Comparison of ENCODE assay signal across 29 cellular contexts in genomic region chr3:59191651-59192050, GRCh38.
"Had no signal": no experiment of that assay in that cellular context is flagged by ENCODE, and none has a peak within 500 bp of the region (broad histone marks: within the 10 kb centered on the region; RNA-seq: fewer than 3 reads in every experiment).

No MANE protein-coding gene starts in this region.

- H3K4me3 ChIP-seq: ascending aorta, gastroesophageal sphincter, stomach, thyroid gland, upper lobe of left lung, vagina had no signal

- H3K27ac Mint-ChIP-seq: activated naive CD4-positive, alpha-beta T cell treated with anti-CD3 and anti-CD28 coated beads, Interleukin-2, amount 10 ng/mL, durations not matched to agents 7 days and 5 days; activated naive CD8-positive, alpha-beta T cell treated with anti-CD3 and anti-CD28 coated beads, Interleukin-2, amount 10 ng/mL, durations not matched to agents 7 days and 5 days; activated T-helper 1 cell treated with anti-CD3 and anti-CD28 coated beads, Interleukin-12 subunit alpha, Interleukin-12 subunit beta, Interleukin-2, Interleukin-4 antibody, amounts not matched to agents 30 ng/mL and 10 ng/mL and 1 ng/mL, durations not matched to agents 14 hours and 24 hours and 36 hours; immature natural killer cell; memory B cell; naive thymus-derived CD8-positive, alpha-beta T cell; stimulated activated naive B cell treated with anti-CD40 and anti-IgM and Interleukin-4, amounts not matched to agents 10 μg/mL and 1 μg/mL and 100 μg/mL, for 72 hours; T-helper 1 cell treated with Interleukin-12 subunit alpha and Interleukin-12 subunit beta and Interleukin-4 antibody, amounts not matched to agents 30 μg/mL and 1 μg/mL, for 36 hours had no signal

- H3K9me3 ChIP-seq: ascending aorta, gastroesophageal sphincter, stomach, thyroid gland, upper lobe of left lung, vagina had no signal

- H3K27me3 Mint-ChIP-seq: memory B cell had no signal

- H3K9me3 Mint-ChIP-seq: activated naive CD4-positive, alpha-beta T cell treated with anti-CD3 and anti-CD28 coated beads, Interleukin-2, amount 10 ng/mL, durations not matched to agents 7 days and 5 days; activated naive CD8-positive, alpha-beta T cell treated with anti-CD3 and anti-CD28 coated beads, Interleukin-2, amount 10 ng/mL, durations not matched to agents 7 days and 5 days; activated T-helper 1 cell treated with anti-CD3 and anti-CD28 coated beads, Interleukin-12 subunit alpha, Interleukin-12 subunit beta, Interleukin-2, Interleukin-4 antibody, amounts not matched to agents 30 ng/mL and 10 ng/mL and 1 ng/mL, durations not matched to agents 14 hours and 24 hours and 36 hours; memory B cell; naive thymus-derived CD8-positive, alpha-beta T cell; neural crest cell; stimulated activated naive B cell treated with anti-CD40 and anti-IgM and Interleukin-4, amounts not matched to agents 10 μg/mL and 1 μg/mL and 100 μg/mL, for 72 hours; T-helper 1 cell treated with Interleukin-12 subunit alpha and Interleukin-12 subunit beta and Interleukin-4 antibody, amounts not matched to agents 30 μg/mL and 1 μg/mL, for 36 hours had no signal

- H3K36me3 ChIP-seq: ascending aorta, brain microvascular endothelial cell, gastroesophageal sphincter, stomach, thyroid gland, upper lobe of left lung, vagina, WERI-Rb-1 had no signal

- DNase-seq: activated CD4-positive, alpha-beta T cell treated with anti-CD3 and anti-CD28 coated beads for 48 hours; activated CD4-positive, alpha-beta T cell treated with anti-CD3 and anti-CD28 coated beads, Interleukin-2, amount 50 U/mL, for 48 hours; activated CD8-positive, alpha-beta memory T cell treated with anti-CD3 and anti-CD28 coated beads for 24 hours; activated effector memory CD4-positive, alpha-beta T cell treated with anti-CD3 and anti-CD28 coated beads, Interleukin-2, amount 50 U/mL, for 16 hours; activated naive CD4-positive, alpha-beta T cell treated with anti-CD3 and anti-CD28 coated beads, Interleukin-2, amount 10 ng/mL, durations not matched to agents 7 days and 5 days; activated naive CD8-positive, alpha-beta T cell treated with anti-CD3 and anti-CD28 coated beads, Interleukin-2, amount 10 ng/mL, durations not matched to agents 7 days and 5 days; caudate nucleus; hippocampal formation; immature natural killer cell; naive thymus-derived CD8-positive, alpha-beta T cell; posterior cingulate gyrus; right cardiac atrium; stimulated activated CD4-positive, alpha-beta T cell treated with anti-CD3 and anti-CD28 coated beads, Interleukin-15, amount 100 ng/mL, for 24 hours; stimulated activated CD4-positive, alpha-beta T cell treated with anti-CD3 and anti-CD28 coated beads, Interleukin-2, amount 100 ng/mL, for 24 hours; stimulated activated naive B cell treated with anti-CD40 and anti-IgM and Interleukin-4, amounts not matched to agents 10 μg/mL and 1 μg/mL and 100 μg/mL, for 72 hours; stomach; T-helper 9 cell; thyroid gland; upper lobe of left lung; WERI-Rb-1 had no signal

- H3K36me3 Mint-ChIP-seq: activated naive CD4-positive, alpha-beta T cell treated with anti-CD3 and anti-CD28 coated beads, Interleukin-2, amount 10 ng/mL, durations not matched to agents 7 days and 5 days; activated naive CD8-positive, alpha-beta T cell treated with anti-CD3 and anti-CD28 coated beads, Interleukin-2, amount 10 ng/mL, durations not matched to agents 7 days and 5 days; immature natural killer cell; memory B cell; naive thymus-derived CD8-positive, alpha-beta T cell; stimulated activated naive B cell treated with anti-CD40 and anti-IgM and Interleukin-4, amounts not matched to agents 10 μg/mL and 1 μg/mL and 100 μg/mL, for 72 hours had no signal

- H3K4me3 Mint-ChIP-seq: activated naive CD4-positive, alpha-beta T cell treated with anti-CD3 and anti-CD28 coated beads, Interleukin-2, amount 10 ng/mL, durations not matched to agents 7 days and 5 days; activated naive CD8-positive, alpha-beta T cell treated with anti-CD3 and anti-CD28 coated beads, Interleukin-2, amount 10 ng/mL, durations not matched to agents 7 days and 5 days; activated T-helper 1 cell treated with anti-CD3 and anti-CD28 coated beads, Interleukin-12 subunit alpha, Interleukin-12 subunit beta, Interleukin-2, Interleukin-4 antibody, amounts not matched to agents 30 ng/mL and 10 ng/mL and 1 ng/mL, durations not matched to agents 14 hours and 24 hours and 36 hours; immature natural killer cell; memory B cell; naive thymus-derived CD8-positive, alpha-beta T cell; neural crest cell; stimulated activated naive B cell treated with anti-CD40 and anti-IgM and Interleukin-4, amounts not matched to agents 10 μg/mL and 1 μg/mL and 100 μg/mL, for 72 hours; T-helper 1 cell treated with Interleukin-12 subunit alpha and Interleukin-12 subunit beta and Interleukin-4 antibody, amounts not matched to agents 30 μg/mL and 1 μg/mL, for 36 hours had no signal

- H3K27me3 ChIP-seq: ascending aorta, brain microvascular endothelial cell, gastroesophageal sphincter, stomach, thyroid gland, upper lobe of left lung, vagina had no signal

- H3K4me1 Mint-ChIP-seq: activated naive CD4-positive, alpha-beta T cell treated with anti-CD3 and anti-CD28 coated beads, Interleukin-2, amount 10 ng/mL, durations not matched to agents 7 days and 5 days; activated naive CD8-positive, alpha-beta T cell treated with anti-CD3 and anti-CD28 coated beads, Interleukin-2, amount 10 ng/mL, durations not matched to agents 7 days and 5 days; immature natural killer cell; memory B cell; naive thymus-derived CD8-positive, alpha-beta T cell; stimulated activated naive B cell treated with anti-CD40 and anti-IgM and Interleukin-4, amounts not matched to agents 10 μg/mL and 1 μg/mL and 100 μg/mL, for 72 hours had no signal

- H3K27ac ChIP-seq: ascending aorta, brain microvascular endothelial cell, gastroesophageal sphincter, stomach, thyroid gland, upper lobe of left lung, vagina, WERI-Rb-1 had no signal

- ATAC-seq: activated CD4-positive, CD25-positive, alpha-beta regulatory T cell treated with anti-CD3 and anti-CD28 coated beads, Interleukin-2, amount 50 U/mL, for 24 hours; gastroesophageal sphincter; naive thymus-derived CD8-positive, alpha-beta T cell; right cardiac atrium; stimulated activated naive B cell treated with anti-CD40 and anti-IgM and Interleukin-4, amounts not matched to agents 10 μg/mL and 1 μg/mL and 100 μg/mL, for 72 hours had no signal

- H3K4me1 ChIP-seq: ascending aorta, gastroesophageal sphincter, stomach, thyroid gland, upper lobe of left lung, vagina had no signal
